ENCODE assay signal across 21 cellular contexts in the genomic region with DNA sequence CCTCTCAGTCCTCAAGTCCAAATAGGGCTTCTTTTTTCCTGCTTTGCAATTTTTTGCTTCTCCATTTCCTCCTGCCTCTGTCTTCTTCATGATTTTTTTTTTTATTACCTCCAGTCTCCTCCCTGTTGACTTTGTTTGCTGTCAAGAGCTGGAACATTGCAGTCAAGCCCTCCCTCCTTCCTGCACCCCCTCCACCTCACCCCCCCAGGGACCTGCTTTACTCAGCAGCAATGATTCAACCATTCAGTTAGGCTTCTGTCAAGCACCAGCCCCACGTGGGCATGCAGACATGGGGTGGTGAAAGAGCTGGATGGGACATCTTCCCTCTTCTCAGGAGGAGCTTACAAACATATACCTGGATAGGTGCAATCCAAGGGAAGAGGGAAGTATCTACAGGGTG.
A peak's percentile ranks its signal among the peaks of the same experiment; 100 is the strongest.
DNase-seq lines count a peak whose midpoint lies in the region; ATAC-seq and TF ChIP-seq lines count a peak whose summit lies in the region.
"Had no signal": no experiment of that assay in that cellular context is flagged by ENCODE, and none has a peak within 500 bp of the region (broad histone marks: within the 10 kb centered on the region; RNA-seq: fewer than 3 reads in every experiment).

No MANE protein-coding gene starts in this region.

- BruUV-seq in OCI-LY7 (replicated peaks; lab: Mats Ljungman, UMichigan) = no TSS peak

- H3K4me2 ChIP-seq in OCI-LY7 (ENCODE audit: low read length) = no peak overlapping the region

- intact Hi-C loops in OCI-LY7 (cut with micrococcal nuclease; ENCODE audit: unreplicated experiment) = no loop called here
- intact Hi-C loops in head of caudate nucleus (cut with DNase I) = no loop called here

- TF ChIP-seq CTCF in OCI-LY7 (conservative IDR thresholded peaks at IDR 0.05; ENCODE audit: low read length) = no peak

- H3K9ac ChIP-seq in SK-N-MC (ENCODE audit: insufficient read length) = no peak overlapping the region

- H3K9me2 ChIP-seq in OCI-LY7 (ENCODE audit: insufficient read depth, low read length) = no peaks in the 10 kb centered on the region

- H2AFZ ChIP-seq in OCI-LY7 (ENCODE audit: low read length) = no peak overlapping the region

- DNase-seq in DMS153 treated with DMSO at 0.1 percent for 48 hours (lab: John Stamatoyannopoulos, UW; ENCODE audit: unreplicated experiment) = peak; percentile 62
- DNase-seq in GOT3 (lab: John Stamatoyannopoulos, UW) = peak; percentile 32
- DNase-seq in SK-N-MC (ENCODE audit: low read depth, low spot score) = no peak
- peak; percentile 13 for DNase-seq in kidney tubule cell (ENCODE audit: low spot score)
- DNase-seq in OCI-LY7 (ENCODE audit: low spot score) = no peak
- DNase-seq in head of caudate nucleus = no peak
- DNase-seq: activated CD4-positive, alpha-beta T cell treated with anti-CD3 and anti-CD28 coated beads, Interleukin-2, amount 50 U/mL, for 48 hours; activated CD4-positive, CD25-positive, alpha-beta regulatory T cell; CD4-positive, alpha-beta T cell; DMS79; dorsolateral prefrontal cortex; heart left ventricle; naive B cell; NCI-H1092; nucleus accumbens; psoas muscle had no signal

- POLR2A ChIA-PET in OCI-LY7 (lab: Charles Lee) = no interaction called here

- H3K4me3 ChIP-seq in SK-N-MC = peak overlapping the region; percentile 53
- H3K4me3 ChIP-seq in OCI-LY7 (ENCODE audit: low read depth, low read length, poor library complexity, severe bottlenecking) = no peak overlapping the region
- H3K4me3 ChIP-seq: ascending aorta, dorsolateral prefrontal cortex, GM12878, heart left ventricle, psoas muscle, skin epidermis had no signal

- CTCF ChIA-PET in OCI-LY7 (lab: Charles Lee; ENCODE audit: unreplicated experiment) = no interaction called here

- no peak for ATAC-seq in GM21526 (IDR thresholded peaks at IDR 0.05; ENCODE audit: low FRiP score, unreplicated experiment)
- ATAC-seq: GM12878, heart left ventricle, left lobe of liver, psoas muscle had no signal

- no peaks in the 10 kb centered on the region for H4K20me1 ChIP-seq in OCI-LY7 (ENCODE audit: insufficient read depth, low read length)

- H3K9me3 ChIP-seq in SK-N-MC (ENCODE audit: low read depth, low read length) = no peaks in the 10 kb centered on the region
- no peaks in the 10 kb centered on the region for H3K9me3 ChIP-seq in OCI-LY7 (ENCODE audit: low read length)
- H3K9me3 ChIP-seq: ascending aorta, heart left ventricle, psoas muscle had no signal

- no peaks in the 10 kb centered on the region for H3K36me3 ChIP-seq in SK-N-MC (ENCODE audit: insufficient read depth, low read length)
- H3K36me3 ChIP-seq in OCI-LY7 (ENCODE audit: insufficient read depth, low read length) = no peaks in the 10 kb centered on the region
- H3K36me3 ChIP-seq: ascending aorta, heart left ventricle had no signal

- H3K79me2 ChIP-seq in OCI-LY7 (ENCODE audit: insufficient read depth, low read depth, low read length) = no peaks in the 10 kb centered on the region

- H3K27ac ChIP-seq in SK-N-MC = peak overlapping the region; percentile 94
- no peak overlapping the region for H3K27ac ChIP-seq in OCI-LY7 (ENCODE audit: low read depth, low read length, poor library complexity, severe bottlenecking)
- H3K27ac ChIP-seq: ascending aorta, dorsolateral prefrontal cortex, heart left ventricle, psoas muscle, skin epidermis had no signal

- H3K4me1 ChIP-seq in OCI-LY7 (ENCODE audit: insufficient read depth, low read length, poor library complexity, severe bottlenecking) = no peaks in the 10 kb centered on the region
- H3K4me1 ChIP-seq: ascending aorta, heart left ventricle, psoas muscle had no signal

Comparison
In these comparisons a context has a peak if more than half of its experiments do, and no peak if none do; other contexts are left out.
1. DNase-seq: peak in DMS153 treated with DMSO at 0.1 percent for 48 hours (single experiment), GOT3 (single experiment) and kidney tubule cell (single experiment); none in SK-N-MC (single experiment), OCI-LY7 (single experiment) and head of caudate nucleus (0 of 42).